ENCODE assay signal across 21 cellular contexts in genomic region chr10:97150191-97150590, GRCh38. TPM values are rescaled to one million over a fixed set of nuclear protein-coding genes. Genes with fewer than 3 reads are reported as not detected.
DNase-seq lines count a peak whose midpoint lies in the region; TF ChIP-seq lines count a peak whose summit lies in the region.
"Had no signal": no experiment of that assay in that cellular context is flagged by ENCODE, and none has a peak within 500 bp of the region (broad histone marks: within the 10 kb centered on the region; RNA-seq: fewer than 3 reads in every experiment).

No MANE protein-coding gene starts in this region.

- no peak overlapping the region for H3K27ac ChIP-seq in BLaER1 treated with 17β-estradiol and CSF1 and Interleukin-3, amounts not matched to agents 10 nM and 100 nM
- H3K27ac ChIP-seq in Karpas-422 (ENCODE audit: low read length) (no peak overlapping the region), endodermal cell (ENCODE audit: low read depth, low read length) (peak overlapping the region; percentile 91), neural progenitor cell (peak overlapping the region; percentile 3)
- H3K27ac ChIP-seq: C4-2B, HL-60 had no signal

- H3K9ac ChIP-seq in BLaER1 treated with 17β-estradiol and CSF1 and Interleukin-3, amounts not matched to agents 10 nM and 100 nM = no peak overlapping the region
- H3K9ac ChIP-seq in Karpas-422 (ENCODE audit: low read length) = peak overlapping the region; percentile 24; the same call in 1 of the 2 replicates
- H3K9ac ChIP-seq in endodermal cell (ENCODE audit: extremely low read depth, low read length, poor library complexity, severe bottlenecking) = no peak overlapping the region
- H3K9ac ChIP-seq in neural progenitor cell = no peak overlapping the region

- H3K27ac Mint-ChIP-seq in endodermal cell (no peak overlapping the region), neural progenitor cell (peak overlapping the region; percentile 95)
- H3K27ac Mint-ChIP-seq: GM23338 had no signal

- no peaks in the 10 kb centered on the region for H3K9me3 ChIP-seq in BLaER1 treated with 17β-estradiol and CSF1 and Interleukin-3, amounts not matched to agents 10 nM and 100 nM (replicated peaks in 1 of 11)
- H3K9me3 ChIP-seq in Karpas-422 (ENCODE audit: low read length) (no peaks in the 10 kb centered on the region), endodermal cell (ENCODE audit: control insufficient read depth, low read length) (no peaks in the 10 kb centered on the region), neural progenitor cell (ENCODE audit: low read depth) (no peaks in the 10 kb centered on the region)

- H3K4me3 Mint-ChIP-seq in endodermal cell (no peak overlapping the region), neural progenitor cell (peak overlapping the region; percentile 49)
- H3K4me3 Mint-ChIP-seq: GM23338 had no signal

- no peak for DNase-seq in Karpas-422
- peak; percentile 44 for DNase-seq in endodermal cell
- DNase-seq in neural progenitor cell (ENCODE audit: low spot score) = peak; percentile 74
- DNase-seq in NAMALWA (ENCODE audit: low spot score) = no peak
- DNase-seq in posterior cingulate gyrus = no peak
- DNase-seq in cortex of kidney (lab: John Stamatoyannopoulos, UW) = no peak
- no peak for DNase-seq in stimulated activated CD4-positive, alpha-beta T cell treated with anti-CD3 and anti-CD28 coated beads, Interleukin-4, amount 100 ng/mL, for 24 hours
- DNase-seq: IMR-90, NCI-H1092 treated with DMSO at 0.1 percent for 48 hours, NCI-H1694, NCI-H524, NCI-H82, PC-3, RPMI8226, SHP77 treated with DMSO at 0.1 percent for 48 hours had no signal

- H2AFZ ChIP-seq in Karpas-422 (ENCODE audit: low read length) (no peak overlapping the region), neural progenitor cell (replicated peaks) (no peak overlapping the region)
- H2AFZ ChIP-seq: GM23338 had no signal

- peak overlapping the region in 6 of 11 experiments; percentile 1 to 24 (median 12); a peak in 4 of 22 replicates for H3K4me2 ChIP-seq in BLaER1 treated with 17β-estradiol and CSF1 and Interleukin-3, amounts not matched to agents 10 nM and 100 nM
- H3K4me2 ChIP-seq in Karpas-422 (ENCODE audit: low read depth, low read length, poor library complexity, severe bottlenecking) (peak overlapping the region; percentile 19), neural progenitor cell (peak overlapping the region; percentile 73)
- H3K4me2 ChIP-seq: GM23338 had no signal

- TF ChIP-seq CTCF in endodermal cell (conservative IDR thresholded peaks at IDR 0.05) (no peak), neural progenitor cell (IDR thresholded peaks at IDR 0.05) (no peak)

- H3K9me3 Mint-ChIP-seq in endodermal cell (no peaks in the 10 kb centered on the region), neural progenitor cell (peaks cover 2% of the 10 kb centered on the region)
- H3K9me3 Mint-ChIP-seq: GM23338 had no signal

- intact Hi-C loops in posterior cingulate gyrus (cut with DNase I) = no loop called here

- H3F3A ChIP-seq in neural progenitor cell (ENCODE audit: low read depth) = peaks cover 27% of the 10 kb centered on the region

- H4K20me1 ChIP-seq in BLaER1 treated with 17β-estradiol and CSF1 and Interleukin-3, amounts not matched to agents 10 nM and 100 nM = no peaks in the 10 kb centered on the region; a peak in 1 of 22 replicates
- H4K20me1 ChIP-seq in Karpas-422 (ENCODE audit: insufficient read depth, low read depth, low read length) (no peaks in the 10 kb centered on the region), neural progenitor cell (ENCODE audit: low read depth) (peaks cover 21% of the 10 kb centered on the region)

- H3K4me1 Mint-ChIP-seq in endodermal cell (peaks cover 23% of the 10 kb centered on the region), neural progenitor cell (peaks cover 54% of the 10 kb centered on the region)

- H3K27me3 Mint-ChIP-seq in endodermal cell (ENCODE audit: insufficient read depth) (peaks cover 2% of the 10 kb centered on the region), neural progenitor cell (ENCODE audit: insufficient read depth, low read depth) (peaks cover 53% of the 10 kb centered on the region)

- H3K27me3 ChIP-seq in BLaER1 treated with 17β-estradiol and CSF1 and Interleukin-3, amounts not matched to agents 10 nM and 100 nM = no peaks in the 10 kb centered on the region
- H3K27me3 ChIP-seq in Karpas-422 (ENCODE audit: low read length) (no peaks in the 10 kb centered on the region), endodermal cell (ENCODE audit: control insufficient read depth, insufficient read depth, low read length, poor library complexity, severe bottlenecking) (no peaks in the 10 kb centered on the region), neural progenitor cell (no peaks in the 10 kb centered on the region)

- H3K9me2 ChIP-seq in Karpas-422 (replicated peaks; ENCODE audit: insufficient read depth, low read length) = no peaks in the 10 kb centered on the region

- H3K4me1 ChIP-seq in BLaER1 treated with 17β-estradiol and CSF1 and Interleukin-3, amounts not matched to agents 10 nM and 100 nM = peaks cover 0 to 13% (median 7%) of the 10 kb centered on the region in 10 experiments; a peak in 11 of 20 replicates
- H3K4me1 ChIP-seq in Karpas-422 (ENCODE audit: low read length) = peaks cover 13% of the 10 kb centered on the region
- H3K4me1 ChIP-seq in endodermal cell (ENCODE audit: control insufficient read depth, insufficient read depth, low read length) = peaks cover 13% of the 10 kb centered on the region
- H3K4me1 ChIP-seq in neural progenitor cell = peaks cover 26% of the 10 kb centered on the region

- no peaks in the 10 kb centered on the region for H3K36me3 ChIP-seq in BLaER1 treated with 17β-estradiol and CSF1 and Interleukin-3, amounts not matched to agents 10 nM and 100 nM
- no peaks in the 10 kb centered on the region for H3K36me3 ChIP-seq in Karpas-422 (ENCODE audit: insufficient read depth, low read length)
- no peaks in the 10 kb centered on the region for H3K36me3 ChIP-seq in endodermal cell (ENCODE audit: control insufficient read depth, insufficient read depth, low read length)
- H3K36me3 ChIP-seq in neural progenitor cell = no peaks in the 10 kb centered on the region

- H3K79me2 ChIP-seq in Karpas-422 (ENCODE audit: low read length) (no peaks in the 10 kb centered on the region), neural progenitor cell (ENCODE audit: low read depth) (no peaks in the 10 kb centered on the region)

- 40 to 57% methylated on average over 2 to 6 of the region's 6 CpGs for WGBS in endodermal cell (ENCODE audit: insufficient coverage in 1 of 2, insufficient read length in 1 of 2), 2 experiments

- no peaks in the 10 kb centered on the region for H3K36me3 Mint-ChIP-seq in endodermal cell (ENCODE audit: low read depth)
- no peaks in the 10 kb centered on the region for H3K36me3 Mint-ChIP-seq in neural progenitor cell

- H3K4me3 ChIP-seq in BLaER1 treated with 17β-estradiol and CSF1 and Interleukin-3, amounts not matched to agents 10 nM and 100 nM = no peak overlapping the region
- H3K4me3 ChIP-seq in Karpas-422 (ENCODE audit: low read length) (no peak overlapping the region), endodermal cell (ENCODE audit: low read length) (no peak overlapping the region), neural progenitor cell (no peak overlapping the region)
- H3K4me3 ChIP-seq: GM23338 had no signal

RNA-seq across cellular contexts. Expression of gene SLIT1, which starts 35.6 kb away (rescaled TPM):
- total RNA-seq in Karpas-422 (2014; rRNA removed; shearing (Covaris generic); ENCODE audit: low replicate concordance) = 1.0 and 2.2 TPM in 2 replicates
- total RNA-seq in endodermal cell (1 to 10 TPM in 1 of 2 donors, under 1 TPM in 1; 0.97 to 2.4 TPM), neural progenitor cell (ENCODE audit: low replicate concordance) (0.74 and 0.92 TPM in 2 replicates)
- polyA plus RNA-seq in endodermal cell (2013, experiment 1 of 2) = 22.5 TPM
- 23.2 TPM for polyA plus RNA-seq in endodermal cell (2013, experiment 2 of 2)
- total RNA-seq: HT1080, MCF 10A, PC-3 had no signal

Comparison
In these comparisons a context has a peak if more than half of its experiments do, and no peak if none do; other contexts are left out.
1. H3K27ac ChIP-seq: peak in endodermal cell (single experiment) and neural progenitor cell (single experiment); none in BLaER1 treated with 17β-estradiol and CSF1 and Interleukin-3, amounts not matched to agents 10 nM and 100 nM (0 of 11) and Karpas-422 (single experiment).
2. H3K4me2 ChIP-seq: peak in every context shown above with its lines; median percentile 73 in neural progenitor cell; 19 in Karpas-422; 12 in BLaER1 treated with 17β-estradiol and CSF1 and Interleukin-3, amounts not matched to agents 10 nM and 100 nM.
3. DNase-seq: peak in endodermal cell (single experiment) and neural progenitor cell (single experiment); none in Karpas-422 (single experiment), NAMALWA (single experiment), posterior cingulate gyrus (0 of 10), cortex of kidney (single experiment) and stimulated activated CD4-positive, alpha-beta T cell treated with anti-CD3 and anti-CD28 coated beads, Interleukin-4, amount 100 ng/mL, for 24 hours (single experiment).